ENCODE assay signal across 18 cellular contexts in the genomic region with DNA sequence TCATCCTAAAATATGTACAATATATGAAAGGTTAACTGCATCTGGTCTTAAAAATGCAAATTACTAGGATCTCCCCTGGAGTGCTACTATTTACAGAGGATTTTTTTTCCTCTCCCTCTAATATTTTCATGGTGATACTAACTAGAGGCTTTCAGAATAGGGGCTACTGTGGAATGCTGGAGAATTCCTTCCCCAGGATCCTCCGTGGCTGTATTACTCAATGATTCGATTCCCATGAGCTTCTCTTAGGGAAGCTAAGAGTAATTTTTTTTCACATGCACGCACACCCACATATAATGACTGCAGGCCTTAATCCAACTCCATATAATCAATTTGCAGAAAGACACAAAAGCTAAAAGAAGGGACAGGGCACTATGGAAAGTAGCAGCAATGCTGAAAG.
DNase-seq lines count a peak whose midpoint lies in the region; ATAC-seq and TF ChIP-seq lines count a peak whose summit lies in the region.
"Had no signal": no experiment of that assay in that cellular context is flagged by ENCODE, and none has a peak within 500 bp of the region (broad histone marks: within the 10 kb centered on the region; RNA-seq: fewer than 3 reads in every experiment).

No MANE protein-coding gene starts in this region.

- no peak for TF ChIP-seq CTCF in VCaP (conservative IDR thresholded peaks at IDR 0.05)
- TF ChIP-seq CTCF in cardiac fibroblast (IDR thresholded peaks at IDR 0.05; ENCODE audit: low read depth, low read length): no peak
- no peak for TF ChIP-seq CTCF in fibroblast of villous mesenchyme (IDR thresholded peaks at IDR 0.05; ENCODE audit: insufficient read depth, low read depth, low read length)

- no peak overlapping the region for H3K4me3 Mint-ChIP-seq in natural killer cell treated with Interleukin-12 subunit alpha and Interleukin-12 subunit beta and Interleukin-15 and Interleukin-18, amount 100 ng/mL, for 72 hours
- H3K4me3 Mint-ChIP-seq: CD4-positive, alpha-beta memory T cell had no signal

- no peak overlapping the region for H3K27ac Mint-ChIP-seq in natural killer cell treated with Interleukin-12 subunit alpha and Interleukin-12 subunit beta and Interleukin-15 and Interleukin-18, amount 100 ng/mL, for 72 hours
- H3K27ac Mint-ChIP-seq: CD4-positive, alpha-beta memory T cell had no signal

- ATAC-seq in natural killer cell treated with Interleukin-12 subunit alpha and Interleukin-12 subunit beta and Interleukin-15 and Interleukin-18, amount 100 ng/mL, for 72 hours: no peak

- no peak for TF ChIP-seq POLR2A in erythroblast (IDR thresholded peaks at IDR 0.05; ENCODE audit: low read length)

- peaks cover 7 to 15% of the 10 kb centered on the region in 2 donors for H3K27me3 Mint-ChIP-seq in natural killer cell treated with Interleukin-12 subunit alpha and Interleukin-12 subunit beta and Interleukin-15 and Interleukin-18, amount 100 ng/mL, for 72 hours

- H3K36me3 Mint-ChIP-seq in natural killer cell treated with Interleukin-12 subunit alpha and Interleukin-12 subunit beta and Interleukin-15 and Interleukin-18, amount 100 ng/mL, for 72 hours: no peaks in the 10 kb centered on the region
- H3K36me3 Mint-ChIP-seq: CD4-positive, alpha-beta memory T cell had no signal

- POLR2A ChIA-PET in HEK293T (lab: Yijun Ruan, JAX): no interaction called here

- DNase-seq in cardiac fibroblast (ENCODE audit: low read depth in 2 of 2) (peak; percentile 55 to 63), fibroblast of villous mesenchyme (ENCODE audit: low read depth) (peak; percentile 6), erythroblast (lab: John Stamatoyannopoulos, UW) (no peak), HEK293T (ENCODE audit: extremely low spot score) (no peak), AG08395 (ENCODE audit: low spot score) (no peak)
- no peak for DNase-seq in natural killer cell treated with Interleukin-12 subunit alpha and Interleukin-12 subunit beta and Interleukin-15 and Interleukin-18, amount 100 ng/mL, for 72 hours (ENCODE audit: low spot score)
- DNase-seq: BE2C; CD4-positive, alpha-beta memory T cell; DMS79; NCI-H1417 treated with DMSO at 0.1 percent for 48 hours; NCI-H2029 treated with DMSO at 0.1 percent for 48 hours; NCI-H2171 treated with DMSO at 0.1 percent for 48 hours; NCI-H446 treated with DMSO at 0.1 percent for 48 hours had no signal

- no peak overlapping the region for H3K4me3 ChIP-seq in cardiac fibroblast (replicated peaks in 1 of 2; ENCODE audit: low read depth in 2 of 2, low read length in 2 of 2)
- H3K4me3 ChIP-seq in fibroblast of villous mesenchyme (ENCODE audit: low read depth, low read length): no peak overlapping the region
- H3K4me3 ChIP-seq: HAP-1, SJCRH30 had no signal

- CTCF ChIA-PET in HEK293T (lab: Yijun Ruan, JAX): no interaction called here

- H3K4me1 Mint-ChIP-seq in natural killer cell treated with Interleukin-12 subunit alpha and Interleukin-12 subunit beta and Interleukin-15 and Interleukin-18, amount 100 ng/mL, for 72 hours (ENCODE audit: low read depth in 2 of 2): no peaks in the 10 kb centered on the region
- H3K4me1 Mint-ChIP-seq: CD4-positive, alpha-beta memory T cell had no signal

- peak overlapping the region; percentile 27; the same call in 1 of the 2 replicates for H3K27ac ChIP-seq in VCaP
- H3K27ac ChIP-seq: HL-60, RWPE1, SJCRH30 had no signal

- H3K9me3 Mint-ChIP-seq in natural killer cell treated with Interleukin-12 subunit alpha and Interleukin-12 subunit beta and Interleukin-15 and Interleukin-18, amount 100 ng/mL, for 72 hours: peaks cover 3% of the 10 kb centered on the region

TF ChIP-seq in HEK293T, 16 proteins besides CTCF, POLR2A, EP300 and RAD21:
- TF ChIP-seq CTBP1 (IDR thresholded peaks at IDR 0.05; ENCODE audit: borderline replicate concordance) (no peak), HDGF (IDR thresholded peaks at IDR 0.05; ENCODE audit: borderline replicate concordance) (no peak), FOXA1 (IDR thresholded peaks at IDR 0.05) (no peak), ELF4 (IDR thresholded peaks at IDR 0.05) (no peak), TARDBP (IDR thresholded peaks at IDR 0.05) (no peak), ARNT (IDR thresholded peaks at IDR 0.05) (no peak), ZNF384 (IDR thresholded peaks at IDR 0.05) (no peak), NFRKB (IDR thresholded peaks at IDR 0.05) (no peak), FOXK2 (IDR thresholded peaks at IDR 0.05) (no peak), BHLHE40 (IDR thresholded peaks at IDR 0.05; ENCODE audit: borderline replicate concordance) (no peak), FOXM1 (IDR thresholded peaks at IDR 0.05; ENCODE audit: borderline replicate concordance) (no peak), SUZ12 (IDR thresholded peaks at IDR 0.05) (no peak), L3MBTL2 (conservative IDR thresholded peaks at IDR 0.05) (no peak), LEF1 (IDR thresholded peaks at IDR 0.05; ENCODE audit: borderline replicate concordance) (no peak), SP1 (IDR thresholded peaks at IDR 0.05) (no peak)
- TF ChIP-seq, protein P1, sequence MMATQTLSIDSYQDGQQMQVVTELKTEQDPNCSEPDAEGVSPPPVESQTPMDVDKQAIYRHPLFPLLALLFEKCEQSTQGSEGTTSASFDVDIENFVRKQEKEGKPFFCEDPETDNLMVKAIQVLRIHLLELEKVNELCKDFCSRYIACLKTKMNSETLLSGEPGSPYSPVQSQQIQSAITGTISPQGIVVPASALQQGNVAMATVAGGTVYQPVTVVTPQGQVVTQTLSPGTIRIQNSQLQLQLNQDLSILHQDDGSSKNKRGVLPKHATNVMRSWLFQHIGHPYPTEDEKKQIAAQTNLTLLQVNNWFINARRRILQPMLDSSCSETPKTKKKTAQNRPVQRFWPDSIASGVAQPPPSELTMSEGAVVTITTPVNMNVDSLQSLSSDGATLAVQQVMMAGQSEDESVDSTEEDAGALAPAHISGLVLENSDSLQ (IDR thresholded peaks at IDR 0.05): no peak

Comparison
In these comparisons a context has a peak if more than half of its experiments do, and no peak if none do; other contexts are left out.
1. DNase-seq: peak in cardiac fibroblast (2 of 2) and fibroblast of villous mesenchyme (single experiment); none in erythroblast (0 of 2), natural killer cell treated with Interleukin-12 subunit alpha and Interleukin-12 subunit beta and Interleukin-15 and Interleukin-18, amount 100 ng/mL, for 72 hours (single experiment), HEK293T (single experiment) and AG08395 (single experiment).